In genomic region chr11:65301491-65302329, GRCh38 we compare ENCODE assay signal across 1 cellular context.
TF ChIP-seq lines count a peak whose summit lies in the region.

No MANE protein-coding gene starts in this region.

TF ChIP-seq in HepG2, 621 proteins besides CTCF, POLR2A, EP300 and RAD21 (continued from another document and continues in another):
- TF ChIP-seq JUN (CRISPR knock-in tag; IDR thresholded peaks at IDR 0.05) (no peak), ZKSCAN1 (IDR thresholded peaks at IDR 0.05; ENCODE audit: low read length) (no peak), KMT2B (CRISPR knock-in tag; IDR thresholded peaks at IDR 0.05) (no peak), SAP130 (CRISPR knock-in tag; IDR thresholded peaks at IDR 0.05; ENCODE audit: low read depth) (peak; percentile 68), ZNF138 (CRISPR knock-in tag; IDR thresholded peaks at IDR 0.05; ENCODE audit: low read depth) (no peak), IRF9 (CRISPR knock-in tag; IDR thresholded peaks at IDR 0.05; ENCODE audit: borderline replicate concordance) (no peak), SMAD1 (CRISPR knock-in tag; IDR thresholded peaks at IDR 0.05; ENCODE audit: borderline replicate concordance, low read depth) (no peak), ASH2L (IDR thresholded peaks at IDR 0.05; ENCODE audit: insufficient read length, low read depth, low read length) (no peak), ELF4 (CRISPR knock-in tag; IDR thresholded peaks at IDR 0.05; ENCODE audit: borderline replicate concordance) (no peak), EEA1 (CRISPR knock-in tag; IDR thresholded peaks at IDR 0.05; ENCODE audit: borderline replicate concordance) (no peak), KLF9 (CRISPR knock-in tag; IDR thresholded peaks at IDR 0.05; ENCODE audit: low read depth) (no peak), SCMH1 (CRISPR knock-in tag; IDR thresholded peaks at IDR 0.05; ENCODE audit: borderline replicate concordance) (no peak), MYC (CRISPR knock-in tag; IDR thresholded peaks at IDR 0.05; ENCODE audit: borderline replicate concordance) (no peak; the same call in 1 of the 2 replicates), HCFC1 (IDR thresholded peaks at IDR 0.05; ENCODE audit: low read depth, low read length) (no peak), MED1 (CRISPR knock-in tag; IDR thresholded peaks at IDR 0.05) (peak; percentile 23; the same call in 1 of the 2 replicates), ATF1 (CRISPR knock-in tag; IDR thresholded peaks at IDR 0.05) (no peak), ZNF772 (CRISPR knock-in tag; IDR thresholded peaks at IDR 0.05) (0 out of 2 replicates have a peak, but pooled peaks have one; percentile 26), REXO4 (CRISPR knock-in tag; IDR thresholded peaks at IDR 0.05; ENCODE audit: borderline replicate concordance) (no peak), ARID4A (CRISPR knock-in tag; IDR thresholded peaks at IDR 0.05; ENCODE audit: borderline replicate concordance) (peak; percentile 61; the same call in 1 of the 2 replicates), E2F1 (CRISPR knock-in tag; IDR thresholded peaks at IDR 0.05) (no peak)
- TF ChIP-seq, protein P1, sequence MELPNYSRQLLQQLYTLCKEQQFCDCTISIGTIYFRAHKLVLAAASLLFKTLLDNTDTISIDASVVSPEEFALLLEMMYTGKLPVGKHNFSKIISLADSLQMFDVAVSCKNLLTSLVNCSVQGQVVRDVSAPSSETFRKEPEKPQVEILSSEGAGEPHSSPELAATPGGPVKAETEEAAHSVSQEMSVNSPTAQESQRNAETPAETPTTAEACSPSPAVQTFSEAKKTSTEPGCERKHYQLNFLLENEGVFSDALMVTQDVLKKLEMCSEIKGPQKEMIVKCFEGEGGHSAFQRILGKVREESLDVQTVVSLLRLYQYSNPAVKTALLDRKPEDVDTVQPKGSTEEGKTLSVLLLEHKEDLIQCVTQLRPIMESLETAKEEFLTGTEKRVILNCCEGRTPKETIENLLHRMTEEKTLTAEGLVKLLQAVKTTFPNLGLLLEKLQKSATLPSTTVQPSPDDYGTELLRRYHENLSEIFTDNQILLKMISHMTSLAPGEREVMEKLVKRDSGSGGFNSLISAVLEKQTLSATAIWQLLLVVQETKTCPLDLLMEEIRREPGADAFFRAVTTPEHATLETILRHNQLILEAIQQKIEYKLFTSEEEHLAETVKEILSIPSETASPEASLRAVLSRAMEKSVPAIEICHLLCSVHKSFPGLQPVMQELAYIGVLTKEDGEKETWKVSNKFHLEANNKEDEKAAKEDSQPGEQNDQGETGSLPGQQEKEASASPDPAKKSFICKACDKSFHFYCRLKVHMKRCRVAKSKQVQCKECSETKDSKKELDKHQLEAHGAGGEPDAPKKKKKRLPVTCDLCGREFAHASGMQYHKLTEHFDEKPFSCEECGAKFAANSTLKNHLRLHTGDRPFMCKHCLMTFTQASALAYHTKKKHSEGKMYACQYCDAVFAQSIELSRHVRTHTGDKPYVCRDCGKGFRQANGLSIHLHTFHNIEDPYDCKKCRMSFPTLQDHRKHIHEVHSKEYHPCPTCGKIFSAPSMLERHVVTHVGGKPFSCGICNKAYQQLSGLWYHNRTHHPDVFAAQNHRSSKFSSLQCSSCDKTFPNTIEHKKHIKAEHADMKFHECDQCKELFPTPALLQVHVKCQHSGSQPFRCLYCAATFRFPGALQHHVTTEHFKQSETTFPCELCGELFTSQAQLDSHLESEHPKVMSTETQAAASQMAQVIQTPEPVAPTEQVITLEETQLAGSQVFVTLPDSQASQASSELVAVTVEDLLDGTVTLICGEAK (IDR thresholded peaks at IDR 0.05) = no peak
- TF ChIP-seq, protein P1 (CRISPR knock-in tag; IDR thresholded peaks at IDR 0.05) = no peak
- TF ChIP-seq, protein P2, sequence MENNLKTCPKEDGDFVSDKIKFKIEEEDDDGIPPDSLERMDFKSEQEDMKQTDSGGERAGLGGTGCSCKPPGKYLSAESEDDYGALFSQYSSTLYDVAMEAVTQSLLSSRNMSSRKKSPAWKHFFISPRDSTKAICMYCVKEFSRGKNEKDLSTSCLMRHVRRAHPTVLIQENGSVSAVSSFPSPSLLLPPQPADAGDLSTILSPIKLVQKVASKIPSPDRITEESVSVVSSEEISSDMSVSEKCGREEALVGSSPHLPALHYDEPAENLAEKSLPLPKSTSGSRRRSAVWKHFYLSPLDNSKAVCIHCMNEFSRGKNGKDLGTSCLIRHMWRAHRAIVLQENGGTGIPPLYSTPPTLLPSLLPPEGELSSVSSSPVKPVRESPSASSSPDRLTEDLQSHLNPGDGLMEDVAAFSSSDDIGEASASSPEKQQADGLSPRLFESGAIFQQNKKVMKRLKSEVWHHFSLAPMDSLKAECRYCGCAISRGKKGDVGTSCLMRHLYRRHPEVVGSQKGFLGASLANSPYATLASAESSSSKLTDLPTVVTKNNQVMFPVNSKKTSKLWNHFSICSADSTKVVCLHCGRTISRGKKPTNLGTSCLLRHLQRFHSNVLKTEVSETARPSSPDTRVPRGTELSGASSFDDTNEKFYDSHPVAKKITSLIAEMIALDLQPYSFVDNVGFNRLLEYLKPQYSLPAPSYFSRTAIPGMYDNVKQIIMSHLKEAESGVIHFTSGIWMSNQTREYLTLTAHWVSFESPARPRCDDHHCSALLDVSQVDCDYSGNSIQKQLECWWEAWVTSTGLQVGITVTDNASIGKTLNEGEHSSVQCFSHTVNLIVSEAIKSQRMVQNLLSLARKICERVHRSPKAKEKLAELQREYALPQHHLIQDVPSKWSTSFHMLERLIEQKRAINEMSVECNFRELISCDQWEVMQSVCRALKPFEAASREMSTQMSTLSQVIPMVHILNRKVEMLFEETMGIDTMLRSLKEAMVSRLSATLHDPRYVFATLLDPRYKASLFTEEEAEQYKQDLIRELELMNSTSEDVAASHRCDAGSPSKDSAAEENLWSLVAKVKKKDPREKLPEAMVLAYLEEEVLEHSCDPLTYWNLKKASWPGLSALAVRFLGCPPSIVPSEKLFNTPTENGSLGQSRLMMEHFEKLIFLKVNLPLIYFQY (CRISPR knock-in tag; IDR thresholded peaks at IDR 0.05; ENCODE audit: borderline replicate concordance) = peak; percentile 45; the same call in 1 of the 2 replicates
- TF ChIP-seq, protein P3, sequence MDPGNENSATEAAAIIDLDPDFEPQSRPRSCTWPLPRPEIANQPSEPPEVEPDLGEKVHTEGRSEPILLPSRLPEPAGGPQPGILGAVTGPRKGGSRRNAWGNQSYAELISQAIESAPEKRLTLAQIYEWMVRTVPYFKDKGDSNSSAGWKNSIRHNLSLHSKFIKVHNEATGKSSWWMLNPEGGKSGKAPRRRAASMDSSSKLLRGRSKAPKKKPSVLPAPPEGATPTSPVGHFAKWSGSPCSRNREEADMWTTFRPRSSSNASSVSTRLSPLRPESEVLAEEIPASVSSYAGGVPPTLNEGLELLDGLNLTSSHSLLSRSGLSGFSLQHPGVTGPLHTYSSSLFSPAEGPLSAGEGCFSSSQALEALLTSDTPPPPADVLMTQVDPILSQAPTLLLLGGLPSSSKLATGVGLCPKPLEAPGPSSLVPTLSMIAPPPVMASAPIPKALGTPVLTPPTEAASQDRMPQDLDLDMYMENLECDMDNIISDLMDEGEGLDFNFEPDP (CRISPR knock-in tag; conservative IDR thresholded peaks at IDR 0.05) = no peak
- TF ChIP-seq, protein P4, sequence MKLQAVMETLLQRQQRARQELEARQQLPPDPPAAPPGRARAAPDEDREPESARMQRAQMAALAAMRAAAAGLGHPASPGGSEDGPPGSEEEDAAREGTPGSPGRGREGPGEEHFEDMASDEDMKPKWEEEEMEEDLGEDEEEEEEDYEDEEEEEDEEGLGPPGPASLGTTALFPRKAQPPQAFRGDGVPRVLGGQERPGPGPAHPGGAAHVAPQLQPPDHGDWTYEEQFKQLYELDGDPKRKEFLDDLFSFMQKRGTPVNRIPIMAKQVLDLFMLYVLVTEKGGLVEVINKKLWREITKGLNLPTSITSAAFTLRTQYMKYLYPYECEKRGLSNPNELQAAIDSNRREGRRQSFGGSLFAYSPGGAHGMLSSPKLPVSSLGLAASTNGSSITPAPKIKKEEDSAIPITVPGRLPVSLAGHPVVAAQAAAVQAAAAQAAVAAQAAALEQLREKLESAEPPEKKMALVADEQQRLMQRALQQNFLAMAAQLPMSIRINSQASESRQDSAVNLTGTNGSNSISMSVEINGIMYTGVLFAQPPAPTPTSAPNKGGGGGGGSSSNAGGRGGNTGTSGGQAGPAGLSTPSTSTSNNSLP (IDR thresholded peaks at IDR 0.05; ENCODE audit: low read depth, low read length) = no peak
